In the genomic region with DNA sequence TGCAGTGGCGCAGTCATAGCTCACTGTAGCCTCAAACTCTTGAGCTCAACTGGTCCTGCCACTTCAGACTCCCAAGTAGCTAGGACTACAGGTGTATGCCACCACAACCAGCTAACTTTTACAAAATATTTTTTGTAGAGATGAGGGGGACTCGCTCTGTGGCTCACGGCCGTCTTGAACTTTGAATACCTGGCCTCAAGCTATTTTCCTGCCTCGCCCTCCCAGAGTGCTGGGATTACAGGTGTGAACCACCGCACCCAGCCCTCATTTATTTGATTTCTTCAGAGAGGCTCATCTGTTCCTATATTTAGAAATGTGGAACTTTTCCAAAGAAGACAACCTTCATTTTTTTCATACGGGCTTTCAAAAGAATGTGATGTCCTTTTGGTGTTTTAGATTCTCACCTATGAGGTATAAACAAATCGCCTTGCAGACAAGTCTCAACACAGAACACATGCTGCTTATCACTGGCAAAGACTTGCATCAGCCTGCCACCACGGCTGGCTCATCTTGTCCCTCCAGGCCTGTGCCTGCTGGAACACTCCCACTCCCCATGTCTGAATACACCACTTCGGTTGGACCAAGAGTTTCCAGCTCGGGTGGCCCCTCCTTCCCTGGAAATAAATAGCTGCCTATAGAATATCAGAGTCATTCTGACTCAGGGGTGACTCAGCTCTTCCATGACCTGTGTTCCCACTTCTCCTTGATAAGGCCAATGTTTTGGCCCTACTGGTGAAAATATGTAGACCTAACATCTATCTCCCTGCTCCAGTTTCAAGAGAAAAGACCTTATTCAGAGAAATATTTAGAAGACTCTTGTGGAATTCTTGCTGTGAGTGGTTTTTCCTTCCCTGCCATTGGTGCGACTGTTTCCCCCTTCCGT, we compare ENCODE assay signal across 1 cellular context.
TF ChIP-seq lines count a peak whose summit lies in the region.

No MANE protein-coding gene starts in this region.

TF ChIP-seq in K562, 482 proteins besides CTCF, POLR2A, EP300 and RAD21 (continued from another document and continues in another):
- TF ChIP-seq, protein P1, sequence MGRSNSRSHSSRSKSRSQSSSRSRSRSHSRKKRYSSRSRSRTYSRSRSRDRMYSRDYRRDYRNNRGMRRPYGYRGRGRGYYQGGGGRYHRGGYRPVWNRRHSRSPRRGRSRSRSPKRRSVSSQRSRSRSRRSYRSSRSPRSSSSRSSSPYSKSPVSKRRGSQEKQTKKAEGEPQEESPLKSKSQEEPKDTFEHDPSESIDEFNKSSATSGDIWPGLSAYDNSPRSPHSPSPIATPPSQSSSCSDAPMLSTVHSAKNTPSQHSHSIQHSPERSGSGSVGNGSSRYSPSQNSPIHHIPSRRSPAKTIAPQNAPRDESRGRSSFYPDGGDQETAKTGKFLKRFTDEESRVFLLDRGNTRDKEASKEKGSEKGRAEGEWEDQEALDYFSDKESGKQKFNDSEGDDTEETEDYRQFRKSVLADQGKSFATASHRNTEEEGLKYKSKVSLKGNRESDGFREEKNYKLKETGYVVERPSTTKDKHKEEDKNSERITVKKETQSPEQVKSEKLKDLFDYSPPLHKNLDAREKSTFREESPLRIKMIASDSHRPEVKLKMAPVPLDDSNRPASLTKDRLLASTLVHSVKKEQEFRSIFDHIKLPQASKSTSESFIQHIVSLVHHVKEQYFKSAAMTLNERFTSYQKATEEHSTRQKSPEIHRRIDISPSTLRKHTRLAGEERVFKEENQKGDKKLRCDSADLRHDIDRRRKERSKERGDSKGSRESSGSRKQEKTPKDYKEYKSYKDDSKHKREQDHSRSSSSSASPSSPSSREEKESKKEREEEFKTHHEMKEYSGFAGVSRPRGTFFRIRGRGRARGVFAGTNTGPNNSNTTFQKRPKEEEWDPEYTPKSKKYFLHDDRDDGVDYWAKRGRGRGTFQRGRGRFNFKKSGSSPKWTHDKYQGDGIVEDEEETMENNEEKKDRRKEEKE (IDR thresholded peaks at IDR 0.05; ENCODE audit: borderline replicate concordance in 1 of 2, control insufficient read depth in 1 of 2, low read depth in 2 of 2, low read length in 1 of 2): peak in 1 of 2 experiments; percentile 77; a peak in 1 of 4 replicates
- TF ChIP-seq POLR3A (IDR thresholded peaks at IDR 0.05; ENCODE audit: borderline replicate concordance, extremely low read depth, insufficient read depth, insufficient read length) (no peak), BRCA1 (IDR thresholded peaks at IDR 0.05) (no peak), BRCA1 (CRISPR knock-in tag; IDR thresholded peaks at IDR 0.05) (no peak), ZKSCAN8 (CRISPR knock-in tag; IDR thresholded peaks at IDR 0.05) (no peak), CHCHD3 (CRISPR knock-in tag; IDR thresholded peaks at IDR 0.05) (no peak), TAF7 (tag; IDR thresholded peaks at IDR 0.05) (peak; percentile 73; the same call in 1 of the 2 replicates), FOXK2 (conservative IDR thresholded peaks at IDR 0.05 in 1 of 2, IDR thresholded peaks at IDR 0.05 in 1 of 2; ENCODE audit: low read depth in 2 of 2) (no peak), BHLHE40 (IDR thresholded peaks at IDR 0.05; ENCODE audit: low read length) (peak; percentile 80), POLR2G (IDR thresholded peaks at IDR 0.05; ENCODE audit: low read depth, low read length) (peak; percentile 59), SP2 (IDR thresholded peaks at IDR 0.05; ENCODE audit: extremely low read depth, low read depth, low read length, poor library complexity, severe bottlenecking) (no peak), KHSRP (IDR thresholded peaks at IDR 0.05) (no peak), IRF2 (CRISPR knock-in tag; IDR thresholded peaks at IDR 0.05) (no peak), POLR2H (tag; IDR thresholded peaks at IDR 0.05; ENCODE audit: low read depth) (no peak), ZNF699 (CRISPR knock-in tag; IDR thresholded peaks at IDR 0.05; ENCODE audit: insufficient replicate concordance) (peak; percentile 71), KDM5B (IDR thresholded peaks at IDR 0.05; ENCODE audit: insufficient replicate concordance, low read depth, low read length) (peak; percentile 73), NRF1 (conservative IDR thresholded peaks at IDR 0.05 in 1 of 2, IDR thresholded peaks at IDR 0.05 in 1 of 2) (no peak), ZNF316 (IDR thresholded peaks at IDR 0.05) (no peak), WHSC1 (IDR thresholded peaks at IDR 0.05; ENCODE audit: low read length) (no peak)
- TF ChIP-seq, protein P2, sequence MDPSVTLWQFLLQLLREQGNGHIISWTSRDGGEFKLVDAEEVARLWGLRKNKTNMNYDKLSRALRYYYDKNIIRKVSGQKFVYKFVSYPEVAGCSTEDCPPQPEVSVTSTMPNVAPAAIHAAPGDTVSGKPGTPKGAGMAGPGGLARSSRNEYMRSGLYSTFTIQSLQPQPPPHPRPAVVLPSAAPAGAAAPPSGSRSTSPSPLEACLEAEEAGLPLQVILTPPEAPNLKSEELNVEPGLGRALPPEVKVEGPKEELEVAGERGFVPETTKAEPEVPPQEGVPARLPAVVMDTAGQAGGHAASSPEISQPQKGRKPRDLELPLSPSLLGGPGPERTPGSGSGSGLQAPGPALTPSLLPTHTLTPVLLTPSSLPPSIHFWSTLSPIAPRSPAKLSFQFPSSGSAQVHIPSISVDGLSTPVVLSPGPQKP (CRISPR knock-in tag; IDR thresholded peaks at IDR 0.05): no peak
- TF ChIP-seq, protein P3, sequence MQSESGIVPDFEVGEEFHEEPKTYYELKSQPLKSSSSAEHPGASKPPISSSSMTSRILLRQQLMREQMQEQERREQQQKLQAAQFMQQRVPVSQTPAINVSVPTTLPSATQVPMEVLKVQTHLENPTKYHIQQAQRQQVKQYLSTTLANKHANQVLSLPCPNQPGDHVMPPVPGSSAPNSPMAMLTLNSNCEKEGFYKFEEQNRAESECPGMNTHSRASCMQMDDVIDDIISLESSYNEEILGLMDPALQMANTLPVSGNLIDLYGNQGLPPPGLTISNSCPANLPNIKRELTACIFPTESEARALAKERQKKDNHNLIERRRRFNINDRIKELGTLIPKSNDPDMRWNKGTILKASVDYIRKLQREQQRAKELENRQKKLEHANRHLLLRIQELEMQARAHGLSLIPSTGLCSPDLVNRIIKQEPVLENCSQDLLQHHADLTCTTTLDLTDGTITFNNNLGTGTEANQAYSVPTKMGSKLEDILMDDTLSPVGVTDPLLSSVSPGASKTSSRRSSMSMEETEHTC (IDR thresholded peaks at IDR 0.05): no peak
- TF ChIP-seq, protein P4, sequence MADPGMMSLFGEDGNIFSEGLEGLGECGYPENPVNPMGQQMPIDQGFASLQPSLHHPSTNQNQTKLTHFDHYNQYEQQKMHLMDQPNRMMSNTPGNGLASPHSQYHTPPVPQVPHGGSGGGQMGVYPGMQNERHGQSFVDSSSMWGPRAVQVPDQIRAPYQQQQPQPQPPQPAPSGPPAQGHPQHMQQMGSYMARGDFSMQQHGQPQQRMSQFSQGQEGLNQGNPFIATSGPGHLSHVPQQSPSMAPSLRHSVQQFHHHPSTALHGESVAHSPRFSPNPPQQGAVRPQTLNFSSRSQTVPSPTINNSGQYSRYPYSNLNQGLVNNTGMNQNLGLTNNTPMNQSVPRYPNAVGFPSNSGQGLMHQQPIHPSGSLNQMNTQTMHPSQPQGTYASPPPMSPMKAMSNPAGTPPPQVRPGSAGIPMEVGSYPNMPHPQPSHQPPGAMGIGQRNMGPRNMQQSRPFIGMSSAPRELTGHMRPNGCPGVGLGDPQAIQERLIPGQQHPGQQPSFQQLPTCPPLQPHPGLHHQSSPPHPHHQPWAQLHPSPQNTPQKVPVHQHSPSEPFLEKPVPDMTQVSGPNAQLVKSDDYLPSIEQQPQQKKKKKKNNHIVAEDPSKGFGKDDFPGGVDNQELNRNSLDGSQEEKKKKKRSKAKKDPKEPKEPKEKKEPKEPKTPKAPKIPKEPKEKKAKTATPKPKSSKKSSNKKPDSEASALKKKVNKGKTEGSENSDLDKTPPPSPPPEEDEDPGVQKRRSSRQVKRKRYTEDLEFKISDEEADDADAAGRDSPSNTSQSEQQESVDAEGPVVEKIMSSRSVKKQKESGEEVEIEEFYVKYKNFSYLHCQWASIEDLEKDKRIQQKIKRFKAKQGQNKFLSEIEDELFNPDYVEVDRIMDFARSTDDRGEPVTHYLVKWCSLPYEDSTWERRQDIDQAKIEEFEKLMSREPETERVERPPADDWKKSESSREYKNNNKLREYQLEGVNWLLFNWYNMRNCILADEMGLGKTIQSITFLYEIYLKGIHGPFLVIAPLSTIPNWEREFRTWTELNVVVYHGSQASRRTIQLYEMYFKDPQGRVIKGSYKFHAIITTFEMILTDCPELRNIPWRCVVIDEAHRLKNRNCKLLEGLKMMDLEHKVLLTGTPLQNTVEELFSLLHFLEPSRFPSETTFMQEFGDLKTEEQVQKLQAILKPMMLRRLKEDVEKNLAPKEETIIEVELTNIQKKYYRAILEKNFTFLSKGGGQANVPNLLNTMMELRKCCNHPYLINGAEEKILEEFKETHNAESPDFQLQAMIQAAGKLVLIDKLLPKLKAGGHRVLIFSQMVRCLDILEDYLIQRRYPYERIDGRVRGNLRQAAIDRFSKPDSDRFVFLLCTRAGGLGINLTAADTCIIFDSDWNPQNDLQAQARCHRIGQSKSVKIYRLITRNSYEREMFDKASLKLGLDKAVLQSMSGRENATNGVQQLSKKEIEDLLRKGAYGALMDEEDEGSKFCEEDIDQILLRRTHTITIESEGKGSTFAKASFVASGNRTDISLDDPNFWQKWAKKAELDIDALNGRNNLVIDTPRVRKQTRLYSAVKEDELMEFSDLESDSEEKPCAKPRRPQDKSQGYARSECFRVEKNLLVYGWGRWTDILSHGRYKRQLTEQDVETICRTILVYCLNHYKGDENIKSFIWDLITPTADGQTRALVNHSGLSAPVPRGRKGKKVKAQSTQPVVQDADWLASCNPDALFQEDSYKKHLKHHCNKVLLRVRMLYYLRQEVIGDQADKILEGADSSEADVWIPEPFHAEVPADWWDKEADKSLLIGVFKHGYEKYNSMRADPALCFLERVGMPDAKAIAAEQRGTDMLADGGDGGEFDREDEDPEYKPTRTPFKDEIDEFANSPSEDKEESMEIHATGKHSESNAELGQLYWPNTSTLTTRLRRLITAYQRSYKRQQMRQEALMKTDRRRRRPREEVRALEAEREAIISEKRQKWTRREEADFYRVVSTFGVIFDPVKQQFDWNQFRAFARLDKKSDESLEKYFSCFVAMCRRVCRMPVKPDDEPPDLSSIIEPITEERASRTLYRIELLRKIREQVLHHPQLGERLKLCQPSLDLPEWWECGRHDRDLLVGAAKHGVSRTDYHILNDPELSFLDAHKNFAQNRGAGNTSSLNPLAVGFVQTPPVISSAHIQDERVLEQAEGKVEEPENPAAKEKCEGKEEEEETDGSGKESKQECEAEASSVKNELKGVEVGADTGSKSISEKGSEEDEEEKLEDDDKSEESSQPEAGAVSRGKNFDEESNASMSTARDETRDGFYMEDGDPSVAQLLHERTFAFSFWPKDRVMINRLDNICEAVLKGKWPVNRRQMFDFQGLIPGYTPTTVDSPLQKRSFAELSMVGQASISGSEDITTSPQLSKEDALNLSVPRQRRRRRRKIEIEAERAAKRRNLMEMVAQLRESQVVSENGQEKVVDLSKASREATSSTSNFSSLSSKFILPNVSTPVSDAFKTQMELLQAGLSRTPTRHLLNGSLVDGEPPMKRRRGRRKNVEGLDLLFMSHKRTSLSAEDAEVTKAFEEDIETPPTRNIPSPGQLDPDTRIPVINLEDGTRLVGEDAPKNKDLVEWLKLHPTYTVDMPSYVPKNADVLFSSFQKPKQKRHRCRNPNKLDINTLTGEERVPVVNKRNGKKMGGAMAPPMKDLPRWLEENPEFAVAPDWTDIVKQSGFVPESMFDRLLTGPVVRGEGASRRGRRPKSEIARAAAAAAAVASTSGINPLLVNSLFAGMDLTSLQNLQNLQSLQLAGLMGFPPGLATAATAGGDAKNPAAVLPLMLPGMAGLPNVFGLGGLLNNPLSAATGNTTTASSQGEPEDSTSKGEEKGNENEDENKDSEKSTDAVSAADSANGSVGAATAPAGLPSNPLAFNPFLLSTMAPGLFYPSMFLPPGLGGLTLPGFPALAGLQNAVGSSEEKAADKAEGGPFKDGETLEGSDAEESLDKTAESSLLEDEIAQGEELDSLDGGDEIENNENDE (IDR thresholded peaks at IDR 0.05; ENCODE audit: low read depth, low read length): no peak
- TF ChIP-seq, protein P5, sequence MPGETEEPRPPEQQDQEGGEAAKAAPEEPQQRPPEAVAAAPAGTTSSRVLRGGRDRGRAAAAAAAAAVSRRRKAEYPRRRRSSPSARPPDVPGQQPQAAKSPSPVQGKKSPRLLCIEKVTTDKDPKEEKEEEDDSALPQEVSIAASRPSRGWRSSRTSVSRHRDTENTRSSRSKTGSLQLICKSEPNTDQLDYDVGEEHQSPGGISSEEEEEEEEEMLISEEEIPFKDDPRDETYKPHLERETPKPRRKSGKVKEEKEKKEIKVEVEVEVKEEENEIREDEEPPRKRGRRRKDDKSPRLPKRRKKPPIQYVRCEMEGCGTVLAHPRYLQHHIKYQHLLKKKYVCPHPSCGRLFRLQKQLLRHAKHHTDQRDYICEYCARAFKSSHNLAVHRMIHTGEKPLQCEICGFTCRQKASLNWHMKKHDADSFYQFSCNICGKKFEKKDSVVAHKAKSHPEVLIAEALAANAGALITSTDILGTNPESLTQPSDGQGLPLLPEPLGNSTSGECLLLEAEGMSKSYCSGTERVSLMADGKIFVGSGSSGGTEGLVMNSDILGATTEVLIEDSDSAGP (CRISPR knock-in tag; IDR thresholded peaks at IDR 0.05): no peak
- TF ChIP-seq, protein P6, sequence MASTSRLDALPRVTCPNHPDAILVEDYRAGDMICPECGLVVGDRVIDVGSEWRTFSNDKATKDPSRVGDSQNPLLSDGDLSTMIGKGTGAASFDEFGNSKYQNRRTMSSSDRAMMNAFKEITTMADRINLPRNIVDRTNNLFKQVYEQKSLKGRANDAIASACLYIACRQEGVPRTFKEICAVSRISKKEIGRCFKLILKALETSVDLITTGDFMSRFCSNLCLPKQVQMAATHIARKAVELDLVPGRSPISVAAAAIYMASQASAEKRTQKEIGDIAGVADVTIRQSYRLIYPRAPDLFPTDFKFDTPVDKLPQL (IDR thresholded peaks at IDR 0.05; ENCODE audit: extremely low read depth, insufficient read length): no peak
- TF ChIP-seq, protein P7, sequence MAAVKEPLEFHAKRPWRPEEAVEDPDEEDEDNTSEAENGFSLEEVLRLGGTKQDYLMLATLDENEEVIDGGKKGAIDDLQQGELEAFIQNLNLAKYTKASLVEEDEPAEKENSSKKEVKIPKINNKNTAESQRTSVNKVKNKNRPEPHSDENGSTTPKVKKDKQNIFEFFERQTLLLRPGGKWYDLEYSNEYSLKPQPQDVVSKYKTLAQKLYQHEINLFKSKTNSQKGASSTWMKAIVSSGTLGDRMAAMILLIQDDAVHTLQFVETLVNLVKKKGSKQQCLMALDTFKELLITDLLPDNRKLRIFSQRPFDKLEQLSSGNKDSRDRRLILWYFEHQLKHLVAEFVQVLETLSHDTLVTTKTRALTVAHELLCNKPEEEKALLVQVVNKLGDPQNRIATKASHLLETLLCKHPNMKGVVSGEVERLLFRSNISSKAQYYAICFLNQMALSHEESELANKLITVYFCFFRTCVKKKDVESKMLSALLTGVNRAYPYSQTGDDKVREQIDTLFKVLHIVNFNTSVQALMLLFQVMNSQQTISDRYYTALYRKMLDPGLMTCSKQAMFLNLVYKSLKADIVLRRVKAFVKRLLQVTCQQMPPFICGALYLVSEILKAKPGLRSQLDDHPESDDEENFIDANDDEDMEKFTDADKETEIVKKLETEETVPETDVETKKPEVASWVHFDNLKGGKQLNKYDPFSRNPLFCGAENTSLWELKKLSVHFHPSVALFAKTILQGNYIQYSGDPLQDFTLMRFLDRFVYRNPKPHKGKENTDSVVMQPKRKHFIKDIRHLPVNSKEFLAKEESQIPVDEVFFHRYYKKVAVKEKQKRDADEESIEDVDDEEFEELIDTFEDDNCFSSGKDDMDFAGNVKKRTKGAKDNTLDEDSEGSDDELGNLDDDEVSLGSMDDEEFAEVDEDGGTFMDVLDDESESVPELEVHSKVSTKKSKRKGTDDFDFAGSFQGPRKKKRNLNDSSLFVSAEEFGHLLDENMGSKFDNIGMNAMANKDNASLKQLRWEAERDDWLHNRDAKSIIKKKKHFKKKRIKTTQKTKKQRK (IDR thresholded peaks at IDR 0.05; ENCODE audit: borderline replicate concordance, low read depth, low read length): no peak
- TF ChIP-seq, protein P8, sequence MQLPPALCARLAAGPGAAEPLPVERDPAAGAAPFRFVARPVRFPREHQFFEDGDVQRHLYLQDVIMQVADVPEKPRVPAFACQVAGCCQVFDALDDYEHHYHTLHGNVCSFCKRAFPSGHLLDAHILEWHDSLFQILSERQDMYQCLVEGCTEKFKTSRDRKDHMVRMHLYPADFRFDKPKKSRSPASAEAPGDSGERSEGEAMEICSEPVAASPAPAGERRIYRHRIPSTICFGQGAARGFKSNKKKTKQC (CRISPR knock-in tag; IDR thresholded peaks at IDR 0.05): no peak
